1 cellular context compared by ENCODE assay signal in genomic region chr6:158825038-158825950, GRCh38.
A peak's percentile ranks its signal among the peaks of the same experiment; 100 is the strongest.
TF ChIP-seq lines count a peak whose summit lies in the region.

No MANE protein-coding gene starts in this region.

TF ChIP-seq in K562, 482 proteins besides CTCF, POLR2A, EP300 and RAD21 (continued from another document):
- no peak for TF ChIP-seq ZNF318 (IDR thresholded peaks at IDR 0.05; ENCODE audit: borderline replicate concordance in 1 of 2, low read depth in 1 of 2)
- 0 out of 4 replicates have a peak, but pooled peaks of 1 of the 2 experiments have one; percentile 5 for TF ChIP-seq ZNF639 (CRISPR knock-in tag; conservative IDR thresholded peaks at IDR 0.05 in 1 of 2, IDR thresholded peaks at IDR 0.05 in 1 of 2)
- peak; percentile 34; the same call in 1 of the 2 replicates for TF ChIP-seq ZNF592 (IDR thresholded peaks at IDR 0.05)
- TF ChIP-seq TAF1 (IDR thresholded peaks at IDR 0.05; ENCODE audit: control insufficient read depth, extremely low read depth, insufficient read depth, low read length, severe bottlenecking): peak; percentile 12
- no peak for TF ChIP-seq MXI1 (IDR thresholded peaks at IDR 0.05; ENCODE audit: low read depth, low read length)
- 0 out of 2 replicates have a peak, but pooled peaks have one; percentile 25 for TF ChIP-seq MGA (IDR thresholded peaks at IDR 0.05)
- peak; percentile 15; the same call in 1 of the 2 replicates for TF ChIP-seq BRD4 (IDR thresholded peaks at IDR 0.05)
- peak in 1 of 2 experiments; percentile 17; a peak in 1 of 4 replicates for TF ChIP-seq SRF (CRISPR knock-in tag; IDR thresholded peaks at IDR 0.05)
TF ChIP-seq in K562: peak in this region for 31.
